In genomic region chr11:130429983-130430382, GRCh38 we compare ENCODE assay signal across 24 cellular contexts. TPM values are rescaled to one million over a fixed set of nuclear protein-coding genes. Genes with fewer than 3 reads are reported as not detected.
DNase-seq lines count a peak whose midpoint lies in the region; ATAC-seq, FAIRE-seq and TF ChIP-seq lines count a peak whose summit lies in the region.
"Had no signal": no experiment of that assay in that cellular context is flagged by ENCODE, and none has a peak within 500 bp of the region (broad histone marks: within the 10 kb centered on the region; RNA-seq: fewer than 3 reads in every experiment).

No MANE protein-coding gene starts in this region.

- 50% methylated on average over 3 of the region's 3 CpGs for WGBS in suprapubic skin

- no peak for ATAC-seq in central memory CD8-positive, alpha-beta T cell (replicated peaks; ENCODE audit: extremely low read depth, poor library complexity, severe bottlenecking)
- ATAC-seq in left lobe of liver, result no peak
- ATAC-seq: GM12878 had no signal

- peaks cover 14% of the 10 kb centered on the region for H3K4me1 Mint-ChIP-seq in central memory CD8-positive, alpha-beta T cell
- H3K4me1 Mint-ChIP-seq in nephron, result peaks cover 18% of the 10 kb centered on the region

- H3K36me3 ChIP-seq in suprapubic skin, result no peaks in the 10 kb centered on the region
- H3K36me3 ChIP-seq: BLaER1 had no signal

- DNase-seq in GM12892 (ENCODE audit: insufficient read length), result no peak
- no peak for DNase-seq in central memory CD8-positive, alpha-beta T cell (ENCODE audit: low spot score in 2 of 2)
- DNase-seq in suprapubic skin (ENCODE audit: low spot score in 2 of 2), result no peak
- DNase-seq in D341Med (ENCODE audit: low spot score), result no peak
- DNase-seq in stimulated activated CD4-positive, alpha-beta T cell treated with anti-CD3 and anti-CD28 coated beads, Interleukin-15, amount 100 ng/mL, for 24 hours, result no peak
- DNase-seq in left lobe of liver (ENCODE audit: low spot score), result no peak
- DNase-seq: 8988T; Calu3; CD4-positive, alpha-beta memory T cell; DMS 273 treated with DMSO at 0.1 percent for 48 hours; DMS53; DND-41; EL; GM23248; HCEC 1CT had no signal

- H3K27me3 Mint-ChIP-seq in central memory CD8-positive, alpha-beta T cell, result peaks cover 60% of the 10 kb centered on the region
- H3K27me3 Mint-ChIP-seq in nephron (ENCODE audit: low read depth), result peaks cover 55% of the 10 kb centered on the region

- peak overlapping the region; percentile 69 for H3K4me3 Mint-ChIP-seq in central memory CD8-positive, alpha-beta T cell
- H3K4me3 Mint-ChIP-seq in nephron, result peak overlapping the region in 2 of 3 experiments; percentile 89 to 90

- H3K27ac ChIP-seq in suprapubic skin, result no peak overlapping the region
- H3K27ac ChIP-seq: BLaER1, GM23248 had no signal

- peak; percentile 76 for TF ChIP-seq EP300 in suprapubic skin (IDR thresholded peaks at IDR 0.05)

- no peak overlapping the region for H3K27ac Mint-ChIP-seq in central memory CD8-positive, alpha-beta T cell (ENCODE audit: low read depth)
- no peak overlapping the region for H3K27ac Mint-ChIP-seq in nephron
- H3K27ac Mint-ChIP-seq: CD14-positive monocyte; CD4-positive, alpha-beta memory T cell had no signal

- FAIRE-seq in GM12892 (lab: Jason Lieb, UNC), result peak; percentile 54
- FAIRE-seq: GM12878, GM19239, H54 had no signal

- H3K4me1 ChIP-seq in suprapubic skin, result peaks cover 28% of the 10 kb centered on the region

- H3K9me3 Mint-ChIP-seq in central memory CD8-positive, alpha-beta T cell, result no peaks in the 10 kb centered on the region
- H3K9me3 Mint-ChIP-seq in nephron, result no peaks in the 10 kb centered on the region
- H3K9me3 Mint-ChIP-seq: CD4-positive, alpha-beta memory T cell had no signal

- no peak overlapping the region for H3K4me3 ChIP-seq in suprapubic skin
- H3K4me3 ChIP-seq: BLaER1, GM12878, GM23248 had no signal

- peaks cover 57% of the 10 kb centered on the region for H3K27me3 ChIP-seq in suprapubic skin

- H3K36me3 Mint-ChIP-seq in central memory CD8-positive, alpha-beta T cell (ENCODE audit: insufficient read depth), result no peaks in the 10 kb centered on the region
- H3K36me3 Mint-ChIP-seq in nephron (ENCODE audit: low read depth), result no peaks in the 10 kb centered on the region
- H3K36me3 Mint-ChIP-seq: CD4-positive, alpha-beta memory T cell had no signal

- TF ChIP-seq POLR2A in GM12892 (IDR thresholded peaks at IDR 0.05; ENCODE audit: low read depth, low read length) (no peak), suprapubic skin (IDR thresholded peaks at IDR 0.05) (no peak)

- TF ChIP-seq CTCF in nephron (IDR thresholded peaks at IDR 0.05; ENCODE audit: unreplicated experiment in 3 of 3) (no peak), suprapubic skin (IDR thresholded peaks at IDR 0.05) (no peak)

- no peaks in the 10 kb centered on the region for H3K9me3 ChIP-seq in suprapubic skin
- H3K9me3 ChIP-seq: BLaER1 had no signal

RNA-seq across cellular contexts. Expression of gene ADAMTS8, which starts 1.6 kb away (rescaled TPM):
- polyA plus RNA-seq in GM12892 (2012; ENCODE audit: missing spikeins), result not detected
- total RNA-seq in suprapubic skin, result under 1 TPM; 0.30 to 0.72 (median 0.65) TPM
- 0.15 TPM for total RNA-seq in left lobe of liver
- total RNA-seq: A673; Calu3; CD4-positive, alpha-beta memory T cell; G401; GM12878; HT-29 had no signal
- polyA plus RNA-seq: CD14-positive monocyte; CD4-positive, alpha-beta memory T cell; GM12878 had no signal

RNA-seq across cellular contexts. Expression of gene ADAMTS15, which starts 18.5 kb away (rescaled TPM):
- not detected for polyA plus RNA-seq in GM12892 (2012; ENCODE audit: missing spikeins)
- total RNA-seq in suprapubic skin (1 to 10 TPM; 3.8 to 7.2 (median 5.7) TPM), left lobe of liver (0.15 TPM)
- total RNA-seq: CD4-positive, alpha-beta memory T cell; G401; GM12878; HT-29 had no signal
- polyA plus RNA-seq: CD14-positive monocyte; CD4-positive, alpha-beta memory T cell; GM12878 had no signal
